ENCODE assay signal across 10 cellular contexts in the genomic region with DNA sequence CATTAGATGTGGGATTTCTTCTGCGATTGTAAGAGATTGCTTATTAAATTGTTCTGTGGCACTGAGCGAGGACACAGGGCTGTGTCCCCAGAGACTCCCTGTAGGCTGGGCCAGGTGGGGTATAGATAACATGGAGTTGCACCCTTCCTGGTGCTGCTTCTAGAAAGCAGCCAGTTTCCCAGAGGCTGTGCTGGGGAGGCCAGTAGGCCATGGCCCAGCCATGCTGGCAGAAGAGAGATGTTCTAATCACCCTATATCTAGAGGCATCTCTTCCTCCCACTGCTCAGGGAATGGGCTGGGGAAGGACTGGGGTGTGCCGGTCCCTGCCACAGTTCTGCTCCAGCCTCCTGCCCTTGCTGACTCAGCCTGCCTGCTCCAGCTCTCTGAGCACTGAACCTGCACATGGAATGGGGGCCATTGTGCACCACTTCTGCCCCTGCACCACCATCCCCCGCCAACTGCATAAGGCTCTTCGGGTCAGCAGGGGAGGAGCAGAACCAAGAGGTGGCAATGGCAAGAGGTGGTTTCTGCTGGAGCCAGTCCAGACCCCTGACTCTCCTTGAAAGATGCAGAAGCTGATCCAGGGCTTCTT.
DNase-seq lines count a peak whose midpoint lies in the region; ATAC-seq and TF ChIP-seq lines count a peak whose summit lies in the region.
"Had no signal": no experiment of that assay in that cellular context is flagged by ENCODE, and none has a peak within 500 bp of the region (broad histone marks: within the 10 kb centered on the region; RNA-seq: fewer than 3 reads in every experiment).

No MANE protein-coding gene starts in this region.

- no peaks in the 10 kb centered on the region for H3K9me3 Mint-ChIP-seq in Calu3 (ENCODE audit: low read depth, unreplicated experiment)

- ATAC-seq in Right ventricle myocardium superior (ENCODE audit: poor library complexity) (peak; percentile 6), GM21723 (IDR thresholded peaks at IDR 0.05; ENCODE audit: unreplicated experiment) (no peak)

- no peak for TF ChIP-seq CTCF in Calu3 (IDR thresholded peaks at IDR 0.05; ENCODE audit: unreplicated experiment)

- H3K18ac ChIP-seq in trophoblast cell (ENCODE audit: low read length): peak overlapping the region; percentile 89

- H3K27me3 ChIP-seq in trophoblast cell (ENCODE audit: insufficient read depth, low read length): no peaks in the 10 kb centered on the region

- peak overlapping the region; percentile 94 for H3K4ac ChIP-seq in trophoblast cell (ENCODE audit: low read depth, low read length)

- H3K14ac ChIP-seq in trophoblast cell (ENCODE audit: low read length): peak overlapping the region; percentile 97

- H3K4me3 ChIP-seq in trophoblast cell (ENCODE audit: low read depth, low read length): no peak overlapping the region

- H3K27ac ChIP-seq in trophoblast cell (ENCODE audit: low read depth, low read length): peak overlapping the region; percentile 93

- H3K4me1 ChIP-seq in trophoblast cell (ENCODE audit: control insufficient read depth in 1 of 2, insufficient read depth in 2 of 2, low read length in 2 of 2): peaks cover 34 to 46% of the 10 kb centered on the region in 2 experiments

- H3K36me3 Mint-ChIP-seq in Calu3 (ENCODE audit: insufficient read depth, unreplicated experiment): peaks cover 16% of the 10 kb centered on the region

- peak overlapping the region; percentile 20 for H3K4me2 ChIP-seq in trophoblast cell (ENCODE audit: low read length)

- peak overlapping the region; percentile 51 for H2BK5ac ChIP-seq in trophoblast cell (ENCODE audit: low read depth, low read length, poor library complexity)

- peaks cover 65% of the 10 kb centered on the region for H3K79me1 ChIP-seq in trophoblast cell (ENCODE audit: low read length)

- no TSS peak for BruUV-seq in Calu3 (replicated peaks; lab: Mats Ljungman, UMichigan)

- H4K91ac ChIP-seq in trophoblast cell (ENCODE audit: low read depth, low read length): peak overlapping the region; percentile 99

- peaks cover 21% of the 10 kb centered on the region for H3K79me2 ChIP-seq in trophoblast cell (ENCODE audit: control insufficient read depth, insufficient read depth, low read length, poor library complexity)

- no peaks in the 10 kb centered on the region for H3K36me3 ChIP-seq in trophoblast cell (ENCODE audit: control insufficient read depth in 1 of 2, insufficient read depth in 2 of 2, low read length in 2 of 2)

- DNase-seq in Calu3 (no peak), SW 1271 (lab: John Stamatoyannopoulos, UW) (peak; percentile 67 to 92), Right ventricle myocardium superior (peak; percentile 36), trophoblast cell (no peak), dermis blood vessel endothelial cell (no peak), NCI-H2081 treated with DMSO at 0.1 percent for 48 hours (lab: John Stamatoyannopoulos, UW) (no peak)
- no peak for DNase-seq in activated CD4-positive, alpha-beta T cell treated with anti-CD3 and anti-CD28 coated beads for 4 hours
- DNase-seq: DMS153, NCI-H2107 had no signal

- no peak overlapping the region for H3K4me3 Mint-ChIP-seq in Calu3 (ENCODE audit: low read depth, unreplicated experiment)

- H3K27me3 Mint-ChIP-seq in Calu3 (ENCODE audit: unreplicated experiment): no peaks in the 10 kb centered on the region

- H2BK12ac ChIP-seq in trophoblast cell (ENCODE audit: low read length): peak overlapping the region; percentile 97

- peak overlapping the region; percentile 39 for H3K27ac Mint-ChIP-seq in Calu3 (ENCODE audit: unreplicated experiment)

- H2BK120ac ChIP-seq in trophoblast cell (ENCODE audit: insufficient read depth, low read length, poor library complexity): peak overlapping the region; percentile 99

- H4K8ac ChIP-seq in trophoblast cell (ENCODE audit: low read depth, low read length): peak overlapping the region; percentile 2

- peaks cover 34% of the 10 kb centered on the region for H3K4me1 Mint-ChIP-seq in Calu3 (ENCODE audit: low read depth, unreplicated experiment)

- no peak overlapping the region for H3K9ac ChIP-seq in trophoblast cell (ENCODE audit: low read length)

- peaks cover 6% of the 10 kb centered on the region for H3K9me3 ChIP-seq in trophoblast cell (ENCODE audit: insufficient read depth, low read depth, low read length)

- CTCF ChIA-PET in Calu3 (lab: Charles Lee): interaction anchor here (0.8 to 2.1 kb wide), 3 partner anchors 12 to 137 kb away, joined by 3 to 9 read pairs (median 9); a partner anchor contains a TSS

- H2AFZ ChIP-seq in trophoblast cell (ENCODE audit: insufficient read depth, low read length, poor library complexity): no peak overlapping the region

- H3K23ac ChIP-seq in trophoblast cell (ENCODE audit: low read length): no peak overlapping the region

- H2AK5ac ChIP-seq in trophoblast cell (ENCODE audit: low read length): peak overlapping the region; percentile 94

- intact Hi-C loops in Calu3 (cut with micrococcal nuclease; ENCODE audit: unreplicated experiment): loop anchor here (5.0 kb wide), 3 partner anchors 48 to 142 kb away; no protein-coding TSS in a partner anchor
- intact Hi-C loops in Right ventricle myocardium superior (cut with DNase I): loop anchor here (10.0 kb wide), 1 partner anchor 51 kb away; no protein-coding TSS in a partner anchor

- H4K12ac ChIP-seq in trophoblast cell (ENCODE audit: low read depth, low read length): no peak overlapping the region

- no CpG with 5 or more reads among the region's 5 CpGs for WGBS in trophoblast cell (ENCODE audit: extremely low coverage, insufficient coverage, insufficient read length)

Comparison
In these comparisons a context has a peak if more than half of its experiments do, and no peak if none do; other contexts are left out.
1. DNase-seq: peak in SW 1271 (2 of 2) and Right ventricle myocardium superior (single experiment); none in Calu3 (single experiment), trophoblast cell (0 of 2), activated CD4-positive, alpha-beta T cell treated with anti-CD3 and anti-CD28 coated beads for 4 hours (0 of 2), dermis blood vessel endothelial cell (single experiment) and NCI-H2081 treated with DMSO at 0.1 percent for 48 hours (single experiment).